Comparison of ENCODE assay signal across 17 cellular contexts in the genomic region with DNA sequence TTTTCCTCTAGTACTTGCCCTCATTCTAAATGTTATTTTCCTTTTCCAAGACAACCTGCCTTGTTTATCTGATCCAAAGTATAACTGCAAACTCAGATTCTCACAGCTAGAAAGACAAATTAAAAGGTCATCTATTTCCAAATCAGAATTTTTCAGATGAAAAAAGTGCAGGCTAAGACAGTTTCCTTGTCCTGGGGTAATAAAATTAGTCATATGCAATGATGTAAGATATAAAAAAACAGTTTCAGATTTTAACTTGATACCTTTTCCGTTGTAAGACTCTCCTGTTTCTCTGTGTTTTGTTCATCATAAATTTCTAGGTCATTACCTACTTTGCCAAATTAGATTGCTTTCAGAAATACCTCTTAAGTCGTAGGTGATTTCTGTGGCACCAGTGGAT.
"Had no signal": no experiment of that assay in that cellular context is flagged by ENCODE, and none has a peak within 500 bp of the region (broad histone marks: within the 10 kb centered on the region; RNA-seq: fewer than 3 reads in every experiment).

No MANE protein-coding gene starts in this region.

- FAIRE-seq: frontal cortex, keratinocyte, pancreas, urothelium cell line had no signal

- DNase-seq: activated CD4-positive, alpha-beta T cell treated with anti-CD3 and anti-CD28 coated beads for 36 hours; activated CD4-positive, alpha-beta T cell treated with anti-CD3 and anti-CD28 coated beads, Interleukin-2, amount 50 U/mL, for 48 hours; activated gamma-delta T cell treated with Interleukin-2 at 50 U/mL for 16 hours; amniotic stem cell; caudate nucleus; effector memory CD8-positive, alpha-beta T cell; head of caudate nucleus; left lung; naive thymus-derived CD4-positive, alpha-beta T cell; pancreas; spleen; stimulated activated naive B cell treated with anti-CD40 and anti-IgM and Interleukin-4, amounts not matched to agents 10 μg/mL and 1 μg/mL and 100 μg/mL, for 72 hours; T-helper 2 cell; WERI-Rb-1 had no signal

- ATAC-seq: activated CD4-positive, alpha-beta T cell treated with anti-CD3 and anti-CD28 coated beads for 36 hours; effector memory CD8-positive, alpha-beta T cell; left lung; naive thymus-derived CD4-positive, alpha-beta T cell; pancreas; stimulated activated naive B cell treated with anti-CD40 and anti-IgM and Interleukin-4, amounts not matched to agents 10 μg/mL and 1 μg/mL and 100 μg/mL, for 72 hours had no signal

- H3K27me3 ChIP-seq: left lung, pancreas, spleen had no signal

- H3K4me3 ChIP-seq: left lung, pancreas, spleen had no signal

- H3K4me1 ChIP-seq: left lung had no signal

- H3K27ac ChIP-seq: left lung, pancreas, spleen, WERI-Rb-1 had no signal

- H3K36me3 ChIP-seq: left lung, pancreas, spleen, WERI-Rb-1 had no signal

- H3K9me3 ChIP-seq: pancreas had no signal
